8 cellular contexts compared by ENCODE assay signal in genomic region chr11:6667733-6668374, GRCh38. TPM values are rescaled to one million over a fixed set of nuclear protein-coding genes. Genes with fewer than 3 reads are reported as not detected.
DNase-seq lines count a peak whose midpoint lies in the region; TF ChIP-seq lines count a peak whose summit lies in the region.

No MANE protein-coding gene starts in this region.

- no peaks in the 10 kb centered on the region for H3K27me3 ChIP-seq in A673 (replicated peaks; ENCODE audit: insufficient read depth, low read depth, low read length, poor library complexity)

- no peaks in the 10 kb centered on the region for H3K9me3 ChIP-seq in A673 (ENCODE audit: low read depth, low read length, poor library complexity, severe bottlenecking)

- no peak overlapping the region for H3K27ac ChIP-seq in A673 (ENCODE audit: low read depth, low read length, poor library complexity, severe bottlenecking)

- POLR2A ChIA-PET in A673 (lab: Charles Lee; ENCODE audit: low non-redundant PET), result no interaction called here

- CTCF ChIA-PET in A673 (lab: Charles Lee), result interaction anchor here (0.7 to 1.4 kb wide), 2 partner anchors 136 to 289 kb away, joined by 3 to 10 read pairs; no protein-coding TSS in a partner anchor

- no peaks in the 10 kb centered on the region for H3K4me1 ChIP-seq in A673 (ENCODE audit: insufficient read depth, low read length, poor library complexity, severe bottlenecking)

- DNase-seq in A673 (ENCODE audit: low spot score), result peak; percentile 72
- DNase-seq in HT-29 (ENCODE audit: low spot score), result peak; percentile 52
- DNase-seq in foreskin fibroblast, result peak in 1 of 2 donors; percentile 52
- peak; percentile 54 for DNase-seq in stimulated activated CD8-positive, alpha-beta memory T cell treated with anti-CD3 and anti-CD28 coated beads, Interleukin-4, amount 100 ng/mL, for 48 hours
- no peak for DNase-seq in occipital lobe (lab: John Stamatoyannopoulos, UW)
- no peak for DNase-seq in effector CD8-positive, alpha-beta T cell (lab: John Stamatoyannopoulos, UW)

- H3K4me3 ChIP-seq in A673 (ENCODE audit: low read depth, low read length, poor library complexity, severe bottlenecking) (no peak overlapping the region), WI38 (ENCODE audit: low read depth, low read length) (no peak overlapping the region), foreskin fibroblast (ENCODE audit: low read depth in 1 of 2, low read length in 2 of 2) (no peak overlapping the region)

- intact Hi-C loops in A673 (cut with micrococcal nuclease; ENCODE audit: unreplicated experiment), result no loop called here

- no TSS peak for BruUV-seq in A673 (replicated peaks; lab: Mats Ljungman, UMichigan)

- H3K36me3 ChIP-seq in A673 (ENCODE audit: insufficient read depth, low read length, poor library complexity, severe bottlenecking), result no peaks in the 10 kb centered on the region

- TF ChIP-seq CTCF in A673 (conservative IDR thresholded peaks at IDR 0.05; ENCODE audit: low read depth, low read length), result peak; percentile 65
- peak; percentile 60 for TF ChIP-seq CTCF in GM12872 (IDR thresholded peaks at IDR 0.05; ENCODE audit: insufficient read depth, low read depth, low read length)
- TF ChIP-seq CTCF in WI38 (IDR thresholded peaks at IDR 0.05; ENCODE audit: low read depth, low read length), result peak; percentile 27; the same call in 1 of the 2 replicates
- TF ChIP-seq CTCF in foreskin fibroblast (IDR thresholded peaks at IDR 0.05; ENCODE audit: low read depth, low read length), result peak; percentile 43

RNA-seq across cellular contexts. Expression of gene DCHS1, which starts 12.2 kb away (rescaled TPM):
- 17.6 and 20.1 TPM in 2 replicates for total RNA-seq in A673 (2021)
- total RNA-seq in HT-29 (2014; rRNA removed; shearing (Covaris generic)), result 0.05 and 0.18 TPM in 2 replicates
- 49.9 TPM for total RNA-seq in occipital lobe

RNA-seq across cellular contexts. Expression of gene MRPL17, which starts 15.3 kb away (rescaled TPM):
- total RNA-seq in A673 (2021) (82.5 and 98.5 TPM in 2 replicates), occipital lobe (22.3 TPM)
- total RNA-seq in HT-29 (2014; rRNA removed; shearing (Covaris generic)), result 94.8 and 99.8 TPM in 2 replicates

RNA-seq across cellular contexts. Expression of gene TPP1, which starts 48.6 kb away (rescaled TPM):
- total RNA-seq in A673 (2021) (42.2 and 53.0 TPM in 2 replicates), occipital lobe (7.3 TPM)
- 40.7 and 52.3 TPM in 2 replicates for total RNA-seq in HT-29 (2014; rRNA removed; shearing (Covaris generic))

RNA-seq across cellular contexts. Expression of gene TAF10, which starts 55.8 kb away (rescaled TPM):
- total RNA-seq in A673 (2021) (108 and 112 TPM in 2 replicates), occipital lobe (15.3 TPM)
- 189 and 243 TPM in 2 replicates for total RNA-seq in HT-29 (2014; rRNA removed; shearing (Covaris generic))

Comparison
In these comparisons a context has a peak if more than half of its experiments do, and no peak if none do; other contexts are left out.
1. DNase-seq: peak in A673 (single experiment), HT-29 (single experiment) and stimulated activated CD8-positive, alpha-beta memory T cell treated with anti-CD3 and anti-CD28 coated beads, Interleukin-4, amount 100 ng/mL, for 48 hours (single experiment); none in occipital lobe (single experiment) and effector CD8-positive, alpha-beta T cell (single experiment).
2. RNA of gene DCHS1, which starts 12.2 kb away (total RNA-seq): 49.9 TPM in occipital lobe (single experiment) and 17.6 to 20.1 TPM in A673; 0.05 to 0.18 TPM in HT-29; every median in the first group is over 10 times any median in the second.
3. Peak in every context shown above with its lines, with median percentiles within 50 percentile points of each other: CTCF ChIP-seq.